Comparison of ENCODE assay signal across 1 cellular context in the genomic region with DNA sequence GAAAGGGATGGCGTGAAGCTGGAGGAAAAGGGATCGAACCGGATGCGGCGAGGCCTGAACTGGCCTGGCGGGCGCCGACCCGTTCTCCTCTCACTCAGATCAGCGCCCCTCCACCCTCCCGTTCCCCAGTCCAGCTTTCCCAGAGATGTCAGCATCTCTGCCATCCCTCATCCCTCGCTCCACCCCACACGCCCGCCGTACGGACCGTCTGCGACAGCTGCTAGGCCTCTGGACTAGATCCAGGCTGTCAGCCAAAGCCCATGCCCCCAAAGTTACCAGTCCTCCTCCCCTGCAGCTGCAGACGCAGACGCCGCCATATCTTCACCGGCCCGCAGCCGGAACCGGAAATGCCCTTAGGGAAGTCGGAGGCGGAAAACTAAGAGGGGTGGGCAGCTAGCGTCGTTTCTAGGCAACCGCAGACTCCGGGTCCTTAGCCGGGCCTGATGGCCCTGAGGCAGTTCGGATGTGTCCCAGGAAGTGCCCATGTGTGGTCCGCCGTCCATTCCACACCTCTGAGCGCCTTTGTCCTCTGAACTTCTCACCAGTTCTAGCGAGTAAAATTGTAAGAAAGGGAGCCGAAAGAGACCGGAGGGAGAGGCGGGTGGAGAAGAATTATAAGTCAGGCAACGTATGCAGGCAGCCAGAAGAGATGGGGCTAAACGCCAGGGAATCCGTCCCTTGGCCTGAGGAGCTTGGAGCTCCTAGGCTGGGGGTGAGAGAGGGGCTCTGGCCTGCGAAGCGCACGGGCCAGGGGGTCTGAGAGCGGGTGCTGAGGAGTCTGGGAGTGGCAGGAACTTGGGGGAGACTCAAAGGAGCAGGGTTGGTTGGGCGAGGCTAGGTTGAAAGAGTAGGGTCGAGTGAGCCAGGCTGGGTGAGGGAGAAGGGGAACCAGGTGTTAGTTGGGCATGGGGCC.
TF ChIP-seq lines count a peak whose summit lies in the region.

A gene with protein sequence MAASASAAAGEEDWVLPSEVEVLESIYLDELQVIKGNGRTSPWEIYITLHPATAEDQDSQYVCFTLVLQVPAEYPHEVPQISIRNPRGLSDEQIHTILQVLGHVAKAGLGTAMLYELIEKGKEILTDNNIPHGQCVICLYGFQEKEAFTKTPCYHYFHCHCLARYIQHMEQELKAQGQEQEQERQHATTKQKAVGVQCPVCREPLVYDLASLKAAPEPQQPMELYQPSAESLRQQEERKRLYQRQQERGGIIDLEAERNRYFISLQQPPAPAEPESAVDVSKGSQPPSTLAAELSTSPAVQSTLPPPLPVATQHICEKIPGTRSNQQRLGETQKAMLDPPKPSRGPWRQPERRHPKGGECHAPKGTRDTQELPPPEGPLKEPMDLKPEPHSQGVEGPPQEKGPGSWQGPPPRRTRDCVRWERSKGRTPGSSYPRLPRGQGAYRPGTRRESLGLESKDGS (minus strand): TSS at position 349 of the 913 bp plus-strand sequence. CDS start 32 bp downstream, at position 317.
A gene with protein sequence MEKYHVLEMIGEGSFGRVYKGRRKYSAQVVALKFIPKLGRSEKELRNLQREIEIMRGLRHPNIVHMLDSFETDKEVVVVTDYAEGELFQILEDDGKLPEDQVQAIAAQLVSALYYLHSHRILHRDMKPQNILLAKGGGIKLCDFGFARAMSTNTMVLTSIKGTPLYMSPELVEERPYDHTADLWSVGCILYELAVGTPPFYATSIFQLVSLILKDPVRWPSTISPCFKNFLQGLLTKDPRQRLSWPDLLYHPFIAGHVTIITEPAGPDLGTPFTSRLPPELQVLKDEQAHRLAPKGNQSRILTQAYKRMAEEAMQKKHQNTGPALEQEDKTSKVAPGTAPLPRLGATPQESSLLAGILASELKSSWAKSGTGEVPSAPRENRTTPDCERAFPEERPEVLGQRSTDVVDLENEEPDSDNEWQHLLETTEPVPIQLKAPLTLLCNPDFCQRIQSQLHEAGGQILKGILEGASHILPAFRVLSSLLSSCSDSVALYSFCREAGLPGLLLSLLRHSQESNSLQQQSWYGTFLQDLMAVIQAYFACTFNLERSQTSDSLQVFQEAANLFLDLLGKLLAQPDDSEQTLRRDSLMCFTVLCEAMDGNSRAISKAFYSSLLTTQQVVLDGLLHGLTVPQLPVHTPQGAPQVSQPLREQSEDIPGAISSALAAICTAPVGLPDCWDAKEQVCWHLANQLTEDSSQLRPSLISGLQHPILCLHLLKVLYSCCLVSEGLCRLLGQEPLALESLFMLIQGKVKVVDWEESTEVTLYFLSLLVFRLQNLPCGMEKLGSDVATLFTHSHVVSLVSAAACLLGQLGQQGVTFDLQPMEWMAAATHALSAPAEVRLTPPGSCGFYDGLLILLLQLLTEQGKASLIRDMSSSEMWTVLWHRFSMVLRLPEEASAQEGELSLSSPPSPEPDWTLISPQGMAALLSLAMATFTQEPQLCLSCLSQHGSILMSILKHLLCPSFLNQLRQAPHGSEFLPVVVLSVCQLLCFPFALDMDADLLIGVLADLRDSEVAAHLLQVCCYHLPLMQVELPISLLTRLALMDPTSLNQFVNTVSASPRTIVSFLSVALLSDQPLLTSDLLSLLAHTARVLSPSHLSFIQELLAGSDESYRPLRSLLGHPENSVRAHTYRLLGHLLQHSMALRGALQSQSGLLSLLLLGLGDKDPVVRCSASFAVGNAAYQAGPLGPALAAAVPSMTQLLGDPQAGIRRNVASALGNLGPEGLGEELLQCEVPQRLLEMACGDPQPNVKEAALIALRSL (N-terminal part only) (plus strand): TSS at position 433 of the 913 bp plus-strand sequence. CDS start 744 bp downstream, outside the sequence.

TF ChIP-seq in HepG2, 621 proteins besides CTCF, POLR2A, EP300 and RAD21 (continued from another document):
- TF ChIP-seq, protein P1, sequence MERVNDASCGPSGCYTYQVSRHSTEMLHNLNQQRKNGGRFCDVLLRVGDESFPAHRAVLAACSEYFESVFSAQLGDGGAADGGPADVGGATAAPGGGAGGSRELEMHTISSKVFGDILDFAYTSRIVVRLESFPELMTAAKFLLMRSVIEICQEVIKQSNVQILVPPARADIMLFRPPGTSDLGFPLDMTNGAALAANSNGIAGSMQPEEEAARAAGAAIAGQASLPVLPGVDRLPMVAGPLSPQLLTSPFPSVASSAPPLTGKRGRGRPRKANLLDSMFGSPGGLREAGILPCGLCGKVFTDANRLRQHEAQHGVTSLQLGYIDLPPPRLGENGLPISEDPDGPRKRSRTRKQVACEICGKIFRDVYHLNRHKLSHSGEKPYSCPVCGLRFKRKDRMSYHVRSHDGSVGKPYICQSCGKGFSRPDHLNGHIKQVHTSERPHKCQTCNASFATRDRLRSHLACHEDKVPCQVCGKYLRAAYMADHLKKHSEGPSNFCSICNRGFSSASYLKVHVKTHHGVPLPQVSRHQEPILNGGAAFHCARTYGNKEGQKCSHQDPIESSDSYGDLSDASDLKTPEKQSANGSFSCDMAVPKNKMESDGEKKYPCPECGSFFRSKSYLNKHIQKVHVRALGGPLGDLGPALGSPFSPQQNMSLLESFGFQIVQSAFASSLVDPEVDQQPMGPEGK (CRISPR knock-in tag; IDR thresholded peaks at IDR 0.05), result peak; percentile 30; the same call in 1 of the 2 replicates
- TF ChIP-seq IKZF4 (CRISPR knock-in tag; IDR thresholded peaks at IDR 0.05; ENCODE audit: borderline replicate concordance, low read depth, not compliant biosample characterization), result no peak
- TF ChIP-seq CEBPG (CRISPR knock-in tag; IDR thresholded peaks at IDR 0.05), result no peak
- TF ChIP-seq ARNT2 (CRISPR knock-in tag; IDR thresholded peaks at IDR 0.05; ENCODE audit: low read depth), result 0 out of 2 replicates have a peak, but pooled peaks have one; percentile 28
- peak; percentile 91 for TF ChIP-seq ZNF225 (CRISPR knock-in tag; IDR thresholded peaks at IDR 0.05)
- TF ChIP-seq ZNF841 (CRISPR knock-in tag; IDR thresholded peaks at IDR 0.05; ENCODE audit: borderline replicate concordance), result no peak
- peak; percentile 19; the same call in 1 of the 2 replicates for TF ChIP-seq ZNF891 (CRISPR knock-in tag; IDR thresholded peaks at IDR 0.05)
- TF ChIP-seq ZC3H13 (CRISPR knock-in tag; IDR thresholded peaks at IDR 0.05), result 0 out of 2 replicates have a peak, but pooled peaks have one; percentile 60
- TF ChIP-seq PAX8 (CRISPR knock-in tag; IDR thresholded peaks at IDR 0.05; ENCODE audit: borderline replicate concordance), result peak; percentile 94; the same call in 1 of the 2 replicates
- TF ChIP-seq, protein P2, sequence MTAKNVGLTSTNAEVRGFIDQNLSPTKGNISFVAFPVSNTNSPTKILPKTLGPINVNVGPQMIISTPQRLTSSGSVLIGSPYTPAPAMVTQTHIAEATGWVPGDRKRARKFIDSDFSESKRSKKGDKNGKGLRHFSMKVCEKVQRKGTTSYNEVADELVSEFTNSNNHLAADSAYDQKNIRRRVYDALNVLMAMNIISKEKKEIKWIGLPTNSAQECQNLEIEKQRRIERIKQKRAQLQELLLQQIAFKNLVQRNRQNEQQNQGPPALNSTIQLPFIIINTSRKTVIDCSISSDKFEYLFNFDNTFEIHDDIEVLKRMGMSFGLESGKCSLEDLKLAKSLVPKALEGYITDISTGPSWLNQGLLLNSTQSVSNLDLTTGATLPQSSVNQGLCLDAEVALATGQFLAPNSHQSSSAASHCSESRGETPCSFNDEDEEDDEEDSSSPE (CRISPR knock-in tag; IDR thresholded peaks at IDR 0.05), result no peak
- no peak for TF ChIP-seq SRSF9 (IDR thresholded peaks at IDR 0.05; ENCODE audit: borderline replicate concordance, insufficient read depth, low read depth, low read length, poor library complexity, severe bottlenecking)
- peak; percentile 63; the same call in 1 of the 2 replicates for TF ChIP-seq RXRA (CRISPR knock-in tag; IDR thresholded peaks at IDR 0.05)
- TF ChIP-seq, protein P3, sequence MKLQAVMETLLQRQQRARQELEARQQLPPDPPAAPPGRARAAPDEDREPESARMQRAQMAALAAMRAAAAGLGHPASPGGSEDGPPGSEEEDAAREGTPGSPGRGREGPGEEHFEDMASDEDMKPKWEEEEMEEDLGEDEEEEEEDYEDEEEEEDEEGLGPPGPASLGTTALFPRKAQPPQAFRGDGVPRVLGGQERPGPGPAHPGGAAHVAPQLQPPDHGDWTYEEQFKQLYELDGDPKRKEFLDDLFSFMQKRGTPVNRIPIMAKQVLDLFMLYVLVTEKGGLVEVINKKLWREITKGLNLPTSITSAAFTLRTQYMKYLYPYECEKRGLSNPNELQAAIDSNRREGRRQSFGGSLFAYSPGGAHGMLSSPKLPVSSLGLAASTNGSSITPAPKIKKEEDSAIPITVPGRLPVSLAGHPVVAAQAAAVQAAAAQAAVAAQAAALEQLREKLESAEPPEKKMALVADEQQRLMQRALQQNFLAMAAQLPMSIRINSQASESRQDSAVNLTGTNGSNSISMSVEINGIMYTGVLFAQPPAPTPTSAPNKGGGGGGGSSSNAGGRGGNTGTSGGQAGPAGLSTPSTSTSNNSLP (IDR thresholded peaks at IDR 0.05; ENCODE audit: low read depth, low read length), result peak; percentile 20; the same call in 1 of the 2 replicates
- TF ChIP-seq PCBP1 (IDR thresholded peaks at IDR 0.05; ENCODE audit: borderline replicate concordance, low read depth, low read length), result peak; percentile 92
- TF ChIP-seq ISL2 (CRISPR knock-in tag; IDR thresholded peaks at IDR 0.05), result peak; percentile 54
- TF ChIP-seq HMGA1 (CRISPR knock-in tag; conservative IDR thresholded peaks at IDR 0.05), result no peak
- TF ChIP-seq DPF2 (CRISPR knock-in tag; IDR thresholded peaks at IDR 0.05; ENCODE audit: borderline replicate concordance, low read depth), result no peak
- no peak for TF ChIP-seq ZSCAN12 (CRISPR knock-in tag; IDR thresholded peaks at IDR 0.05)
- TF ChIP-seq NONO (IDR thresholded peaks at IDR 0.05), result no peak
- peak; percentile 93 for TF ChIP-seq NONO (CRISPR knock-in tag; conservative IDR thresholded peaks at IDR 0.05)
- TF ChIP-seq STAT5B (CRISPR knock-in tag; IDR thresholded peaks at IDR 0.05), result no peak; the same call in 1 of the 2 replicates
- TF ChIP-seq, protein P4, sequence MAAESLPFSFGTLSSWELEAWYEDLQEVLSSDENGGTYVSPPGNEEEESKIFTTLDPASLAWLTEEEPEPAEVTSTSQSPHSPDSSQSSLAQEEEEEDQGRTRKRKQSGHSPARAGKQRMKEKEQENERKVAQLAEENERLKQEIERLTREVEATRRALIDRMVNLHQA (CRISPR knock-in tag; IDR thresholded peaks at IDR 0.05), result no peak
- TF ChIP-seq ZNF737 (CRISPR knock-in tag; IDR thresholded peaks at IDR 0.05; ENCODE audit: borderline replicate concordance), result no peak
- TF ChIP-seq SMARCC2 (IDR thresholded peaks at IDR 0.05), result no peak
- TF ChIP-seq CREM (IDR thresholded peaks at IDR 0.05), result peak; percentile 76
- no peak for TF ChIP-seq CREM (CRISPR knock-in tag; IDR thresholded peaks at IDR 0.05)
- TF ChIP-seq, protein P5, sequence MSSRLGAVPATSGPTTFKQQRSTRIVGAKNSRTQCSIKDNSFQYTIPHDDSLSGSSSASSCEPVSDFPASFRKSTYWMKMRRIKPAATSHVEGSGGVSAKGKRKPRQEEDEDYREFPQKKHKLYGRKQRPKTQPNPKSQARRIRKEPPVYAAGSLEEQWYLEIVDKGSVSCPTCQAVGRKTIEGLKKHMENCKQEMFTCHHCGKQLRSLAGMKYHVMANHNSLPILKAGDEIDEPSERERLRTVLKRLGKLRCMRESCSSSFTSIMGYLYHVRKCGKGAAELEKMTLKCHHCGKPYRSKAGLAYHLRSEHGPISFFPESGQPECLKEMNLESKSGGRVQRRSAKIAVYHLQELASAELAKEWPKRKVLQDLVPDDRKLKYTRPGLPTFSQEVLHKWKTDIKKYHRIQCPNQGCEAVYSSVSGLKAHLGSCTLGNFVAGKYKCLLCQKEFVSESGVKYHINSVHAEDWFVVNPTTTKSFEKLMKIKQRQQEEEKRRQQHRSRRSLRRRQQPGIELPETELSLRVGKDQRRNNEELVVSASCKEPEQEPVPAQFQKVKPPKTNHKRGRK (CRISPR knock-in tag; IDR thresholded peaks at IDR 0.05), result no peak
